ENCODE assay signal across 22 cellular contexts in the genomic region with DNA sequence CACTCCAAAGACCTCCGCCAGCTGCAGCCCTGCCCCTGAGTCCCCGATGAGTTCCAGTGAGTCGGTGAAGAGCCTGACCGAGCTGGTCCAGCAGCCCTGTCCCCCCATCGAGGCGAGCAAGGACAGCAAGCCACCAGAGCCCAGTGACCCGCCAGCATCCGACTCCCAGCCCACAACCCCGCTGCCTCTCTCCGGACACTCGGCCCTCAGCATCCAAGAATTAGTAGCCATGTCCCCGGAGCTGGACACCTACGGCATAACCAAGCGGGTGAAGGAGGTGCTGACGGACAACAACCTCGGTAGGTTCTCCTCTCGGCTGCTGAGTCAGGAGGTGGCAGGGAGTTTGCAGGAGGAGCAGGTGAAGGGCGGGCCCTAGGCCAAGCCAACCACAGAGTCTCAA. TPM values are rescaled to one million over a fixed set of nuclear protein-coding genes. Genes with fewer than 3 reads are reported as not detected.
DNase-seq lines count a peak whose midpoint lies in the region; ATAC-seq and TF ChIP-seq lines count a peak whose summit lies in the region.
"Had no signal": no experiment of that assay in that cellular context is flagged by ENCODE, and none has a peak within 500 bp of the region (broad histone marks: within the 10 kb centered on the region; RNA-seq: fewer than 3 reads in every experiment).

No MANE protein-coding gene starts in this region.

- H3K27ac Mint-ChIP-seq in glutamatergic neuron (ENCODE audit: unreplicated experiment): peak overlapping the region; percentile 52
- H3K27ac Mint-ChIP-seq: CD4-positive, alpha-beta T cell had no signal

- intact Hi-C loops in left ventricle myocardium inferior (cut with micrococcal nuclease): no loop called here
- intact Hi-C loops in mammary epithelial cell (cut with micrococcal nuclease): no loop called here

- H3K4me2 ChIP-seq in mammary epithelial cell (ENCODE audit: insufficient read depth, low read depth, low read length): no peak overlapping the region
- H3K4me2 ChIP-seq: A549; BLaER1 treated with 17β-estradiol and CSF1 and Interleukin-3, amounts not matched to agents 10 nM and 100 nM had no signal

- H3K4me1 Mint-ChIP-seq in glutamatergic neuron (ENCODE audit: low read depth, unreplicated experiment): peaks cover 10% of the 10 kb centered on the region
- H3K4me1 Mint-ChIP-seq: CD14-positive monocyte; CD8-positive, alpha-beta memory T cell; H9 had no signal

- no peak for ATAC-seq in GM21360 (IDR thresholded peaks at IDR 0.05; ENCODE audit: unreplicated experiment)
- ATAC-seq: HCT116 had no signal

- no peaks in the 10 kb centered on the region for H3K27me3 Mint-ChIP-seq in glutamatergic neuron (ENCODE audit: unreplicated experiment)
- H3K27me3 Mint-ChIP-seq: CD4-positive, alpha-beta T cell; CD8-positive, alpha-beta memory T cell had no signal

- H3K27ac ChIP-seq in cardiac muscle cell (peak overlapping the region; percentile 54), left ventricle myocardium inferior (replicated peaks) (no peak overlapping the region), RWPE1 (0 out of 2 replicates have a peak overlapping the region, but pooled peaks have one; percentile 0), mammary epithelial cell (ENCODE audit: insufficient read depth, low read depth, low read length) (no peak overlapping the region)
- H3K27ac ChIP-seq: A549; BLaER1 treated with 17β-estradiol and CSF1 and Interleukin-3, amounts not matched to agents 10 nM and 100 nM; GM23248 had no signal

- POLR2A ChIA-PET in RWPE1 (lab: Yijun Ruan, JAX; ENCODE audit: low non-redundant PET): no interaction called here

- no peak overlapping the region for H3K9ac ChIP-seq in mammary epithelial cell (ENCODE audit: insufficient read depth, low read length)
- H3K9ac ChIP-seq: BLaER1 treated with 17β-estradiol and CSF1 and Interleukin-3, amounts not matched to agents 10 nM and 100 nM; GM23248 had no signal

- H3K79me2 ChIP-seq in mammary epithelial cell (ENCODE audit: insufficient read depth, low read length): no peaks in the 10 kb centered on the region

- in situ Hi-C loops in mammary epithelial cell (cut with MboI; ENCODE audit: low sequenced_read_pairs in 2 of 2): loop anchor here (25.0 kb wide), 2 partner anchors 390 to 540 kb away; no protein-coding TSS in a partner anchor

- H2AFZ ChIP-seq in mammary epithelial cell (ENCODE audit: low read depth, low read length): no peak overlapping the region
- H2AFZ ChIP-seq: GM23248 had no signal

- no TSS peak for BruUV-seq in mammary epithelial cell (replicated peaks; lab: Mats Ljungman, UMichigan)

- H3K27me3 ChIP-seq in cardiac muscle cell (no peaks in the 10 kb centered on the region), left ventricle myocardium inferior (ENCODE audit: low read depth) (no peaks in the 10 kb centered on the region), mammary epithelial cell (ENCODE audit: insufficient read depth, low read length) (no peaks in the 10 kb centered on the region)
- H3K27me3 ChIP-seq: BE2C; BLaER1 treated with 17β-estradiol and CSF1 and Interleukin-3, amounts not matched to agents 10 nM and 100 nM had no signal

- CTCF ChIA-PET in RWPE1 (lab: Yijun Ruan, JAX) (no interaction called here), mammary epithelial cell (lab: Charles Lee; ENCODE audit: low non-redundant PET) (no interaction called here)

- H3K36me3 ChIP-seq in cardiac muscle cell (peaks cover 11% of the 10 kb centered on the region), left ventricle myocardium inferior (peaks cover 37% of the 10 kb centered on the region), mammary epithelial cell (ENCODE audit: insufficient read depth, low read length) (no peaks in the 10 kb centered on the region)

- TF ChIP-seq CTCF in cardiac muscle cell (IDR thresholded peaks at IDR 0.05; ENCODE audit: low read depth, low read length): no peak
- no peak for TF ChIP-seq CTCF in left ventricle myocardium inferior (IDR thresholded peaks at IDR 0.05; ENCODE audit: borderline replicate concordance)
- TF ChIP-seq CTCF in RWPE1 (conservative IDR thresholded peaks at IDR 0.05; ENCODE audit: low read depth): no peak
- no peak for TF ChIP-seq CTCF in glutamatergic neuron (IDR thresholded peaks at IDR 0.05; ENCODE audit: partially characterized antibody, unreplicated experiment)
- no peak for TF ChIP-seq CTCF in mammary epithelial cell (conservative IDR thresholded peaks at IDR 0.05 in 1 of 2, IDR thresholded peaks at IDR 0.05 in 1 of 2; ENCODE audit: extremely low read depth in 1 of 2, insufficient read depth in 1 of 2, low read depth in 1 of 2, low read length in 2 of 2)

- H4K20me1 ChIP-seq in mammary epithelial cell (ENCODE audit: insufficient read depth, low read length): no peaks in the 10 kb centered on the region

- 98% methylated on average over 9 of the region's 18 CpGs for WGBS in mammary epithelial cell (ENCODE audit: low coverage, missing lambda C conversion rate)

- DNase-seq in cardiac muscle cell (ENCODE audit: low read depth in 1 of 2, low spot score in 1 of 2) (peak in 1 of 2 donors; percentile 26), left ventricle myocardium inferior (no peak), RWPE1 (ENCODE audit: low spot score) (no peak), glutamatergic neuron (peak; percentile 48), NCI-H1105 (lab: John Stamatoyannopoulos, UW) (no peak), mammary epithelial cell (no peak)
- DNase-seq: 8988T; ACHN; AML-193; BE2C; CD4-positive, alpha-beta T cell; CD8-positive, alpha-beta memory T cell; DMS 273 treated with DMSO at 0.1 percent for 48 hours; DMS79; EL; GM23248; H9 had no signal

- no peaks in the 10 kb centered on the region for H3K36me3 Mint-ChIP-seq in glutamatergic neuron (ENCODE audit: unreplicated experiment)

- no peak overlapping the region for H3K4me3 Mint-ChIP-seq in glutamatergic neuron (ENCODE audit: unreplicated experiment)
- H3K4me3 Mint-ChIP-seq: CD14-positive monocyte; CD4-positive, alpha-beta T cell; CD8-positive, alpha-beta memory T cell; H9 had no signal

- dilution Hi-C loops in mammary epithelial cell (cut with HindIII; ENCODE audit: low sequenced_read_pairs): no loop called here

- H3K9me3 ChIP-seq in cardiac muscle cell (ENCODE audit: low read depth) (no peaks in the 10 kb centered on the region), left ventricle myocardium inferior (replicated peaks) (no peaks in the 10 kb centered on the region), mammary epithelial cell (replicated peaks; ENCODE audit: insufficient read depth, low read length) (no peaks in the 10 kb centered on the region)
- H3K9me3 ChIP-seq: A549; BE2C; BLaER1 treated with 17β-estradiol and CSF1 and Interleukin-3, amounts not matched to agents 10 nM and 100 nM had no signal

- H3K4me3 ChIP-seq in cardiac muscle cell: no peak overlapping the region
- H3K4me3 ChIP-seq in left ventricle myocardium inferior: no peak overlapping the region
- no peak overlapping the region for H3K4me3 ChIP-seq in mammary epithelial cell (replicated peaks in 1 of 3; ENCODE audit: insufficient read depth in 1 of 3, low read depth in 2 of 3, low read length in 3 of 3)
- H3K4me3 ChIP-seq: A549; BLaER1 treated with 17β-estradiol and CSF1 and Interleukin-3, amounts not matched to agents 10 nM and 100 nM; GM23248 had no signal

- no peaks in the 10 kb centered on the region for H3K9me3 Mint-ChIP-seq in glutamatergic neuron (ENCODE audit: unreplicated experiment)
- H3K9me3 Mint-ChIP-seq: CD14-positive monocyte; CD4-positive, alpha-beta T cell; CD8-positive, alpha-beta memory T cell; H9 had no signal

- H3K4me1 ChIP-seq in cardiac muscle cell (ENCODE audit: low read depth) (peaks cover 11% of the 10 kb centered on the region), left ventricle myocardium inferior (peaks cover 3% of the 10 kb centered on the region), mammary epithelial cell (ENCODE audit: insufficient read depth, low read length) (no peaks in the 10 kb centered on the region)
- H3K4me1 ChIP-seq: A549, BE2C had no signal

RNA-seq across cellular contexts. Expression of gene SH2B2, which starts 59.3 kb away (rescaled TPM):
- total RNA-seq in cardiac muscle cell (12.7 and 17.4 TPM in 2 replicates), left ventricle myocardium inferior (1.0 TPM), glutamatergic neuron (ENCODE audit: unreplicated experiment) (11.6 TPM), mammary epithelial cell (1 to 10 TPM; 3.0 to 3.4 TPM)
- polyA plus RNA-seq in cardiac muscle cell (10.2 and 13.1 TPM in 2 replicates), mammary epithelial cell (1.3 TPM)
- not detected for polyA minus RNA-seq in mammary epithelial cell

Comparison
In these comparisons a context has a peak if more than half of its experiments do, and no peak if none do; other contexts are left out.
1. H3K27ac ChIP-seq: peak in cardiac muscle cell (single experiment) and RWPE1 (single experiment); none in left ventricle myocardium inferior (single experiment) and mammary epithelial cell (single experiment).